Comparison of ENCODE assay signal across 1 cellular context in genomic region chr1:235128453-235129328, GRCh38.
TF ChIP-seq lines count a peak whose summit lies in the region.

TSS of gene TOMM20 (minus strand) at chr1:235128837. CDS start at chr1:235128715, 122 bp downstream.

TF ChIP-seq in K562, 482 proteins besides CTCF, POLR2A, EP300 and RAD21 (continued from another document and continues in another):
- TF ChIP-seq PRDM10 (IDR thresholded peaks at IDR 0.05; ENCODE audit: partially characterized antibody) (peak; percentile 14), CREB3L1 (IDR thresholded peaks at IDR 0.05; ENCODE audit: borderline replicate concordance, low read depth) (peak; percentile 81; the same call in 1 of the 2 replicates), FOXP1 (CRISPR knock-in tag; IDR thresholded peaks at IDR 0.05) (peak; percentile 90), UBTF (IDR thresholded peaks at IDR 0.05; ENCODE audit: borderline replicate concordance in 1 of 2, low read depth in 2 of 2, low read length in 2 of 2) (peak; percentile 93 to 96), ETV1 (tag; conservative IDR thresholded peaks at IDR 0.05; ENCODE audit: low read depth) (peak; percentile 93), ETV5 (CRISPR knock-in tag; IDR thresholded peaks at IDR 0.05; ENCODE audit: low read depth) (peak; percentile 94), CHAMP1 (IDR thresholded peaks at IDR 0.05) (peak; percentile 76; the same call in 1 of the 2 replicates), CBX2 (IDR thresholded peaks at IDR 0.05; ENCODE audit: insufficient read depth, low read length, poor library complexity, severe bottlenecking) (no peak), RBFOX2 (IDR thresholded peaks at IDR 0.05; ENCODE audit: low read depth, low read length) (peak; percentile 100), SMARCE1 (IDR thresholded peaks at IDR 0.05) (no peak), ARID2 (IDR thresholded peaks at IDR 0.05) (no peak; the same call in 1 of the 2 replicates), BRD4 (IDR thresholded peaks at IDR 0.05) (0 out of 2 replicates have a peak, but pooled peaks have one; percentile 80), THAP12 (CRISPR knock-in tag; IDR thresholded peaks at IDR 0.05) (peak; percentile 28), CGGBP1 (CRISPR knock-in tag; IDR thresholded peaks at IDR 0.05) (peak; percentile 83; the same call in 1 of the 2 replicates), ATF4 (CRISPR knock-in tag; IDR thresholded peaks at IDR 0.05) (peak; percentile 71), NCOA6 (IDR thresholded peaks at IDR 0.05) (peak; percentile 48), ZNF76 (CRISPR knock-in tag; IDR thresholded peaks at IDR 0.05; ENCODE audit: borderline replicate concordance) (no peak), TFAP4 (CRISPR knock-in tag; IDR thresholded peaks at IDR 0.05; ENCODE audit: borderline replicate concordance) (peak; percentile 84), ZBTB34 (CRISPR knock-in tag; IDR thresholded peaks at IDR 0.05) (no peak), ADNP (tag; IDR thresholded peaks at IDR 0.05) (no peak), AFF4 (CRISPR knock-in tag; IDR thresholded peaks at IDR 0.05) (peak; percentile 82), FOXA3 (CRISPR knock-in tag; conservative IDR thresholded peaks at IDR 0.05 in 1 of 2, IDR thresholded peaks at IDR 0.05 in 1 of 2) (0 out of 4 replicates have a peak, but pooled peaks of 1 of the 2 experiments have one; percentile 72), NFRKB (IDR thresholded peaks at IDR 0.05; ENCODE audit: low read depth) (peak; percentile 65), KLF13 (tag; IDR thresholded peaks at IDR 0.05; ENCODE audit: borderline replicate concordance, low read depth) (peak; percentile 57), USF1 (CRISPR knock-in tag; IDR thresholded peaks at IDR 0.05) (peak; percentile 96), ZNF224 (CRISPR knock-in tag; IDR thresholded peaks at IDR 0.05) (peak; percentile 86; the same call in 1 of the 2 replicates)
